In the genomic region with DNA sequence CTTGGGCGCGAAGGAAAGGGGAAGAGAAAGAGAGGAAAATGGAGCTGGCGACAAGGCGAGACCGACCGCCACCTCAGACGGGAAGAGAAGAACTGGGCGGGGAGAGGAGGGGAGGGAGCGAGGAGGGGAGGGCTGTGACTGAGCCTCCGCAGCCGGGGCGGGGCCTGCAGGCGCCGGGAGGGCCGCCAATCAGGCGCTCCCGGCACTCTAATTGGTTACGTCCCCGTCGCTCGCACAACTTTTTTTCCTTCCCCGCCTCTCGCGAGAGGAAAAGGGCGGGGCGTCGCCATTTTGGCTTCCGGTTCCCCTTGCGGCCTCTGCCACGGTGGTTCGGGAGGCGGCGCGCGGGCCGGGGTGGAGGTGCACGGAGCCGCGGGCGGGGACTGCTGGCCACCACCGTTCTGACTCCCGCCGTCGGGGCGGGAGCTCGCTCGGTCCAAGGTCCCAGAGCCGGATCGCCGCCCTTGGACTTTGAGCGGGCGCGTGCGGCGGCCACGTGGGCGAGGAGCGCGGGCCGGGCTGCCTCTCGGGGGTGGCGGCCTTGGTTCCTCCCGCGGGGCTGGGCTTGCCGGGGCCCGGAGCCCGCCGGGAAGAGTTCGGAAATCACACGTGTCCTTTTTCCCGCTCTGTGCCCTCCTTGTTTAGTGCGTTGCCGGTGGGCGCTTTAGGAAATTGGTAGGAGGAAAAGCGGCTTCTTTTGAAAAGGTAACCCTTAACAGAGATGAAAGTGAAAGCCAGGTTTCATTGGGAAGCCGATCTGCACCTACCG, we compare ENCODE assay signal across 1 cellular context.
TF ChIP-seq lines count a peak whose summit lies in the region.

Gene GDI2 (minus strand): TSS at position 94 of the 769 bp plus-strand sequence. CDS start 176 bp downstream, outside the sequence.

TF ChIP-seq in K562, 482 proteins besides CTCF, POLR2A, EP300 and RAD21 (continued from another document and continues in another):
- TF ChIP-seq CHD7 (IDR thresholded peaks at IDR 0.05; ENCODE audit: low read depth, low read length) (no peak), SMC3 (conservative IDR thresholded peaks at IDR 0.05; ENCODE audit: insufficient read depth, low read depth, low read length) (0 out of 2 replicates have a peak, but pooled peaks have one; percentile 12), ATF7 (IDR thresholded peaks at IDR 0.05) (peak; percentile 79), NFE2L1 (tag; IDR thresholded peaks at IDR 0.05; ENCODE audit: borderline replicate concordance, low read depth) (no peak), CBX1 (IDR thresholded peaks at IDR 0.05; ENCODE audit: low read depth) (peak; percentile 85; the same call in 1 of the 2 replicates), SP2 (IDR thresholded peaks at IDR 0.05; ENCODE audit: extremely low read depth, low read depth, low read length, poor library complexity, severe bottlenecking) (peak; percentile 60), TOE1 (IDR thresholded peaks at IDR 0.05; ENCODE audit: borderline replicate concordance) (no peak; the same call in 1 of the 2 replicates), TOE1 (CRISPR knock-in tag; IDR thresholded peaks at IDR 0.05; ENCODE audit: borderline replicate concordance, low read depth) (no peak), ATF6 (CRISPR knock-in tag; IDR thresholded peaks at IDR 0.05) (no peak), HDAC6 (IDR thresholded peaks at IDR 0.05; ENCODE audit: low read depth, low read length) (no peak), RBM14 (IDR thresholded peaks at IDR 0.05; ENCODE audit: borderline replicate concordance, insufficient read depth, low read depth, low read length) (no peak), NFRKB (IDR thresholded peaks at IDR 0.05; ENCODE audit: low read depth) (peak; percentile 73; the same call in 1 of the 2 replicates)
- TF ChIP-seq, protein P1, sequence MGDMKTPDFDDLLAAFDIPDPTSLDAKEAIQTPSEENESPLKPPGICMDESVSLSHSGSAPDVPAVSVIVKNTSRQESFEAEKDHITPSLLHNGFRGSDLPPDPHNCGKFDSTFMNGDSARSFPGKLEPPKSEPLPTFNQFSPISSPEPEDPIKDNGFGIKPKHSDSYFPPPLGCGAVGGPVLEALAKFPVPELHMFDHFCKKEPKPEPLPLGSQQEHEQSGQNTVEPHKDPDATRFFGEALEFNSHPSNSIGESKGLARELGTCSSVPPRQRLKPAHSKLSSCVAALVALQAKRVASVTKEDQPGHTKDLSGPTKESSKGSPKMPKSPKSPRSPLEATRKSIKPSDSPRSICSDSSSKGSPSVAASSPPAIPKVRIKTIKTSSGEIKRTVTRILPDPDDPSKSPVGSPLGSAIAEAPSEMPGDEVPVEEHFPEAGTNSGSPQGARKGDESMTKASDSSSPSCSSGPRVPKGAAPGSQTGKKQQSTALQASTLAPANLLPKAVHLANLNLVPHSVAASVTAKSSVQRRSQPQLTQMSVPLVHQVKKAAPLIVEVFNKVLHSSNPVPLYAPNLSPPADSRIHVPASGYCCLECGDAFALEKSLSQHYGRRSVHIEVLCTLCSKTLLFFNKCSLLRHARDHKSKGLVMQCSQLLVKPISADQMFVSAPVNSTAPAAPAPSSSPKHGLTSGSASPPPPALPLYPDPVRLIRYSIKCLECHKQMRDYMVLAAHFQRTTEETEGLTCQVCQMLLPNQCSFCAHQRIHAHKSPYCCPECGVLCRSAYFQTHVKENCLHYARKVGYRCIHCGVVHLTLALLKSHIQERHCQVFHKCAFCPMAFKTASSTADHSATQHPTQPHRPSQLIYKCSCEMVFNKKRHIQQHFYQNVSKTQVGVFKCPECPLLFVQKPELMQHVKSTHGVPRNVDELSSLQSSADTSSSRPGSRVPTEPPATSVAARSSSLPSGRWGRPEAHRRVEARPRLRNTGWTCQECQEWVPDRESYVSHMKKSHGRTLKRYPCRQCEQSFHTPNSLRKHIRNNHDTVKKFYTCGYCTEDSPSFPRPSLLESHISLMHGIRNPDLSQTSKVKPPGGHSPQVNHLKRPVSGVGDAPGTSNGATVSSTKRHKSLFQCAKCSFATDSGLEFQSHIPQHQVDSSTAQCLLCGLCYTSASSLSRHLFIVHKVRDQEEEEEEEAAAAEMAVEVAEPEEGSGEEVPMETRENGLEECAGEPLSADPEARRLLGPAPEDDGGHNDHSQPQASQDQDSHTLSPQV (IDR thresholded peaks at IDR 0.05): peak; percentile 98
- TF ChIP-seq, protein P2, sequence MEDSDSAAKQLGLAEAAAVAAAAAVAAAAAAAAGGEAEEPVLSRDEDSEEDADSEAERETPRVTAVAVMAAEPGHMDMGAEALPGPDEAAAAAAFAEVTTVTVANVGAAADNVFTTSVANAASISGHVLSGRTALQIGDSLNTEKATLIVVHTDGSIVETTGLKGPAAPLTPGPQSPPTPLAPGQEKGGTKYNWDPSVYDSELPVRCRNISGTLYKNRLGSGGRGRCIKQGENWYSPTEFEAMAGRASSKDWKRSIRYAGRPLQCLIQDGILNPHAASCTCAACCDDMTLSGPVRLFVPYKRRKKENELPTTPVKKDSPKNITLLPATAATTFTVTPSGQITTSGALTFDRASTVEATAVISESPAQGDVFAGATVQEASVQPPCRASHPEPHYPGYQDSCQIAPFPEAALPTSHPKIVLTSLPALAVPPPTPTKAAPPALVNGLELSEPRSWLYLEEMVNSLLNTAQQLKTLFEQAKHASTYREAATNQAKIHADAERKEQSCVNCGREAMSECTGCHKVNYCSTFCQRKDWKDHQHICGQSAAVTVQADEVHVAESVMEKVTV (CRISPR knock-in tag; IDR thresholded peaks at IDR 0.05): 0 out of 2 replicates have a peak, but pooled peaks have one; percentile 23
- TF ChIP-seq, protein P3, sequence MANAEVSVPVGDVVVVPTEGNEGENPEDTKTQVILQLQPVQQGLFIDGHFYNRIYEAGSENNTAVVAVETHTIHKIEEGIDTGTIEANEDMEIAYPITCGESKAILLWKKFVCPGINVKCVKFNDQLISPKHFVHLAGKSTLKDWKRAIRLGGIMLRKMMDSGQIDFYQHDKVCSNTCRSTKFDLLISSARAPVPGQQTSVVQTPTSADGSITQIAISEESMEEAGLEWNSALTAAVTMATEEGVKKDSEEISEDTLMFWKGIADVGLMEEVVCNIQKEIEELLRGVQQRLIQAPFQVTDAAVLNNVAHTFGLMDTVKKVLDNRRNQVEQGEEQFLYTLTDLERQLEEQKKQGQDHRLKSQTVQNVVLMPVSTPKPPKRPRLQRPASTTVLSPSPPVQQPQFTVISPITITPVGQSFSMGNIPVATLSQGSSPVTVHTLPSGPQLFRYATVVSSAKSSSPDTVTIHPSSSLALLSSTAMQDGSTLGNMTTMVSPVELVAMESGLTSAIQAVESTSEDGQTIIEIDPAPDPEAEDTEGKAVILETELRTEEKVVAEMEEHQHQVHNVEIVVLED (CRISPR knock-in tag; IDR thresholded peaks at IDR 0.05): peak; percentile 80
- TF ChIP-seq, protein P4, sequence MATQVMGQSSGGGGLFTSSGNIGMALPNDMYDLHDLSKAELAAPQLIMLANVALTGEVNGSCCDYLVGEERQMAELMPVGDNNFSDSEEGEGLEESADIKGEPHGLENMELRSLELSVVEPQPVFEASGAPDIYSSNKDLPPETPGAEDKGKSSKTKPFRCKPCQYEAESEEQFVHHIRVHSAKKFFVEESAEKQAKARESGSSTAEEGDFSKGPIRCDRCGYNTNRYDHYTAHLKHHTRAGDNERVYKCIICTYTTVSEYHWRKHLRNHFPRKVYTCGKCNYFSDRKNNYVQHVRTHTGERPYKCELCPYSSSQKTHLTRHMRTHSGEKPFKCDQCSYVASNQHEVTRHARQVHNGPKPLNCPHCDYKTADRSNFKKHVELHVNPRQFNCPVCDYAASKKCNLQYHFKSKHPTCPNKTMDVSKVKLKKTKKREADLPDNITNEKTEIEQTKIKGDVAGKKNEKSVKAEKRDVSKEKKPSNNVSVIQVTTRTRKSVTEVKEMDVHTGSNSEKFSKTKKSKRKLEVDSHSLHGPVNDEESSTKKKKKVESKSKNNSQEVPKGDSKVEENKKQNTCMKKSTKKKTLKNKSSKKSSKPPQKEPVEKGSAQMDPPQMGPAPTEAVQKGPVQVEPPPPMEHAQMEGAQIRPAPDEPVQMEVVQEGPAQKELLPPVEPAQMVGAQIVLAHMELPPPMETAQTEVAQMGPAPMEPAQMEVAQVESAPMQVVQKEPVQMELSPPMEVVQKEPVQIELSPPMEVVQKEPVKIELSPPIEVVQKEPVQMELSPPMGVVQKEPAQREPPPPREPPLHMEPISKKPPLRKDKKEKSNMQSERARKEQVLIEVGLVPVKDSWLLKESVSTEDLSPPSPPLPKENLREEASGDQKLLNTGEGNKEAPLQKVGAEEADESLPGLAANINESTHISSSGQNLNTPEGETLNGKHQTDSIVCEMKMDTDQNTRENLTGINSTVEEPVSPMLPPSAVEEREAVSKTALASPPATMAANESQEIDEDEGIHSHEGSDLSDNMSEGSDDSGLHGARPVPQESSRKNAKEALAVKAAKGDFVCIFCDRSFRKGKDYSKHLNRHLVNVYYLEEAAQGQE (CRISPR knock-in tag; IDR thresholded peaks at IDR 0.05; ENCODE audit: low read depth): 0 out of 2 replicates have a peak, but pooled peaks have one; percentile 52
